In genomic region chr15:56243774-56244236, GRCh38 we compare ENCODE assay signal across 8 cellular contexts. TPM values are rescaled to one million over a fixed set of nuclear protein-coding genes. Genes with fewer than 3 reads are reported as not detected.
A peak's percentile ranks its signal among the peaks of the same experiment; 100 is the strongest.
DNase-seq lines count a peak whose midpoint lies in the region; ATAC-seq, FAIRE-seq and TF ChIP-seq lines count a peak whose summit lies in the region.

Gene RFX7, minus strand, starts transcription at chr15:56243879. Its CDS starts 594 bp downstream, at chr15:56243285.

- no peaks in the 10 kb centered on the region for H4K20me1 ChIP-seq in KMS-11 (ENCODE audit: insufficient read depth)

- no peak for TF ChIP-seq EP300 in tibial nerve (IDR thresholded peaks at IDR 0.05)

- H3K36me3 Mint-ChIP-seq in activated naive CD8-positive, alpha-beta T cell treated with anti-CD3 and anti-CD28 coated beads for 36 hours, result peaks cover 11% of the 10 kb centered on the region

- H3K27me3 ChIP-seq in KMS-11 (ENCODE audit: insufficient read depth, low read depth), result no peaks in the 10 kb centered on the region
- H3K27me3 ChIP-seq in pancreas, result no peaks in the 10 kb centered on the region
- H3K27me3 ChIP-seq in tibial nerve, result no peaks in the 10 kb centered on the region

- H3K4me3 ChIP-seq in KMS-11 (IDR thresholded peaks at IDR 0.05; ENCODE audit: insufficient read depth, low read depth, low read length) (no peak within 1 kb of the TSS), pancreas (peak within 1 kb of the TSS; percentile 45 to 78 (median 60)), tibial nerve (peak within 1 kb of the TSS; percentile 65 to 91 (median 76))

- H3K27me3 Mint-ChIP-seq in activated naive CD8-positive, alpha-beta T cell treated with anti-CD3 and anti-CD28 coated beads for 36 hours, result no peaks in the 10 kb centered on the region

- TF ChIP-seq CTCF in KMS-11 (conservative IDR thresholded peaks at IDR 0.05; ENCODE audit: low read depth, low read length) (no peak), pancreas (IDR thresholded peaks at IDR 0.05) (no peak), tibial nerve (IDR thresholded peaks at IDR 0.05) (peak in 3 of 5 experiments; percentile 16 to 29 (median 28))

- intact Hi-C loops in Right ventricle myocardium superior (cut with DNase I), result no loop called here
- intact Hi-C loops in pancreas (cut with DNase I), result no loop called here

- peaks cover 41% of the 10 kb centered on the region for H3K79me2 ChIP-seq in KMS-11 (ENCODE audit: insufficient read depth, low read depth)

- H3K27ac ChIP-seq in KMS-11 (peak within 1 kb of the TSS; percentile 65), pancreas (peak within 1 kb of the TSS; percentile 66 to 87 (median 77)), tibial nerve (peak within 1 kb of the TSS; percentile 90 to 95 (median 92))

- DNase-seq in DMS 273 (lab: John Stamatoyannopoulos, UW; ENCODE audit: unreplicated experiment) (peak; percentile 91), SKM-1 (lab: John Stamatoyannopoulos, UW; ENCODE audit: unreplicated experiment) (peak; percentile 33), Right ventricle myocardium superior (peak; percentile 88), pancreas (peak; percentile 70 to 89 (median 80)), tibial nerve (ENCODE audit: low spot score in 2 of 2) (peak; percentile 44 to 50)
- peak; percentile 83 for DNase-seq in activated naive CD8-positive, alpha-beta T cell treated with anti-CD3 and anti-CD28 coated beads for 36 hours

- peak within 1 kb of the TSS; percentile 96 for H3K4me3 Mint-ChIP-seq in activated naive CD8-positive, alpha-beta T cell treated with anti-CD3 and anti-CD28 coated beads for 36 hours

- H3K36me3 ChIP-seq in KMS-11 (ENCODE audit: insufficient read depth) (no peaks in the 10 kb centered on the region), pancreas (no peaks in the 10 kb centered on the region), tibial nerve (no peaks in the 10 kb centered on the region)

- H3K9ac ChIP-seq in KMS-11, result peak within 1 kb of the TSS; percentile 83

- FAIRE-seq in pancreas (lab: Jason Lieb, UNC), result no peak

- peaks cover 32% of the 10 kb centered on the region for H3K4me1 Mint-ChIP-seq in activated naive CD8-positive, alpha-beta T cell treated with anti-CD3 and anti-CD28 coated beads for 36 hours

- peak within 1 kb of the TSS; percentile 75 for H3K4me2 ChIP-seq in KMS-11

- ATAC-seq in GM21515 (IDR thresholded peaks at IDR 0.05; ENCODE audit: unreplicated experiment), result peak; percentile 51
- ATAC-seq in Right ventricle myocardium superior (ENCODE audit: poor library complexity), result peak; percentile 87
- ATAC-seq in pancreas, result peak; percentile 57 to 81 (median 68)

- no peaks in the 10 kb centered on the region for H3K9me3 Mint-ChIP-seq in activated naive CD8-positive, alpha-beta T cell treated with anti-CD3 and anti-CD28 coated beads for 36 hours

- H3K9me3 ChIP-seq in pancreas, result no peaks in the 10 kb centered on the region
- H3K9me3 ChIP-seq in tibial nerve, result no peaks in the 10 kb centered on the region

- peak within 1 kb of the TSS; percentile 94 for H2AFZ ChIP-seq in KMS-11 (ENCODE audit: low read depth)

- peaks cover 40% of the 10 kb centered on the region for H3K4me1 ChIP-seq in KMS-11 (ENCODE audit: low read depth, poor library complexity, severe bottlenecking)
- peaks cover 17 to 24% (median 18%) of the 10 kb centered on the region in 3 donors for H3K4me1 ChIP-seq in pancreas
- H3K4me1 ChIP-seq in tibial nerve, result peaks cover 0 to 51% (median 26%) of the 10 kb centered on the region in 4 donors

- whole genome bisulfite sequencing in pancreas, 2 donors, result 0 to 1% methylated on average over 46 to 55 of the region's 55 CpGs
- 0 to 1% methylated on average over 38 to 43 of the region's 55 CpGs for WGBS in tibial nerve, 2 donors

- TF ChIP-seq POLR2A in tibial nerve (IDR thresholded peaks at IDR 0.05), result peak in 1 of 2 donors; percentile 21

- peak within 1 kb of the TSS; percentile 91 for H3K27ac Mint-ChIP-seq in activated naive CD8-positive, alpha-beta T cell treated with anti-CD3 and anti-CD28 coated beads for 36 hours

RNA-seq across cellular contexts. Expression of gene RFX7, which starts in this region (rescaled TPM):
- 10 to 100 TPM; 28.6 to 30.5 TPM for total RNA-seq in activated naive CD8-positive, alpha-beta T cell treated with anti-CD3 and anti-CD28 coated beads for 36 hours
- total RNA-seq in Right ventricle myocardium superior, result 7.2 TPM
- 10 to 100 TPM in 1 of 6 donors, 1 to 10 TPM in 5; 4.7 to 12.4 (median 6.4) TPM for total RNA-seq in pancreas
- polyA plus RNA-seq in pancreas, result 1 to 10 TPM; 1.3 to 2.1 TPM
- total RNA-seq in tibial nerve, result 10 to 100 TPM in 2 of 4 donors, 1 to 10 TPM in 2; 7.1 to 13.8 (median 10.0) TPM

Comparison
In these comparisons a context has a peak if more than half of its experiments do, and no peak if none do; other contexts are left out.
1. DNase-seq: peak in every context shown above with its lines; median percentile 91 in DMS 273; 88 in Right ventricle myocardium superior; 83 in activated naive CD8-positive, alpha-beta T cell treated with anti-CD3 and anti-CD28 coated beads for 36 hours; 80 in pancreas; 47 in tibial nerve; 33 in SKM-1.
2. CTCF ChIP-seq: peak in tibial nerve (3 of 5); none in KMS-11 (single experiment) and pancreas (0 of 4).
3. Peak in every context shown above with its lines, with median percentiles within 50 percentile points of each other: ATAC-seq and H3K27ac ChIP-seq.